ENCODE assay signal across 9 cellular contexts in the genomic region with DNA sequence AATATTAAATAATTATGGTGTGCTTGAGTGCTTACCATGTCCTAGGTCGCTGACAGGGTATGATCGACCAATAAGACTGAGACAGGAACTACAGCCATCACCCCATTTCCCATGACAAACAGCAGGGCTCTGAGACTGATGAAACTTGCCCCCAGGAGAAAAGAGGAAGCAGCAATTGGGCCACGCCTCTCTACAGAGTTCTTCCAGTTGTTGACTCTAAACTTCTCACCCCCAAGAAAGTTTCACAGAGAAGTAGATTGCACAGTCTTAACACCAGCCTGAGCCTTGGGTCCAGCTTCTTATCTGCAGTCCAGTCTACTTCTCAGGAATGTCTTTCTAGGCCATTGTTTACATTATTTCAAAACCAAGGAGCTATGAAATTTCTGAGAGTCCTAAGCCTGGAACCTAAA.
DNase-seq lines count a peak whose midpoint lies in the region; ATAC-seq and TF ChIP-seq lines count a peak whose summit lies in the region.
"Had no signal": no experiment of that assay in that cellular context is flagged by ENCODE, and none has a peak within 500 bp of the region (broad histone marks: within the 10 kb centered on the region; RNA-seq: fewer than 3 reads in every experiment).

No MANE protein-coding gene starts in this region.

- H3K9me3 Mint-ChIP-seq in activated T-helper 1 cell treated with anti-CD3 and anti-CD28 coated beads, Interleukin-12 subunit alpha, Interleukin-12 subunit beta, Interleukin-2, Interleukin-4 antibody, amounts not matched to agents 30 ng/mL and 10 ng/mL and 1 ng/mL, durations not matched to agents 14 hours and 24 hours and 36 hours = peaks cover 29% of the 10 kb centered on the region

- H3K27me3 ChIP-seq in AG04450 (ENCODE audit: control insufficient read depth, insufficient read depth, low read length) = no peaks in the 10 kb centered on the region
- no peaks in the 10 kb centered on the region for H3K27me3 ChIP-seq in H7 (ENCODE audit: control insufficient read depth, insufficient read depth, low read length)
- no peaks in the 10 kb centered on the region for H3K27me3 ChIP-seq in vagina

- DNase-seq in AG04450 (ENCODE audit: low read depth, low spot score) (peak; percentile 53), T-helper 17 cell (no peak), iris pigment epithelial cell (ENCODE audit: low read depth) (peak; percentile 94), H7 (no peak), vagina (ENCODE audit: extremely low spot score in 2 of 2) (no peak)
- DNase-seq in activated T-helper 1 cell treated with anti-CD3 and anti-CD28 coated beads, Interleukin-12 subunit alpha, Interleukin-12 subunit beta, Interleukin-2, Interleukin-4 antibody, amounts not matched to agents 30 ng/mL and 10 ng/mL and 1 ng/mL, durations not matched to agents 14 hours and 24 hours and 36 hours (ENCODE audit: low spot score) = no peak

- no peak overlapping the region for H3K4me3 Mint-ChIP-seq in T-helper 17 cell
- H3K4me3 Mint-ChIP-seq in activated T-helper 1 cell treated with anti-CD3 and anti-CD28 coated beads, Interleukin-12 subunit alpha, Interleukin-12 subunit beta, Interleukin-2, Interleukin-4 antibody, amounts not matched to agents 30 ng/mL and 10 ng/mL and 1 ng/mL, durations not matched to agents 14 hours and 24 hours and 36 hours = no peak overlapping the region
- H3K4me3 Mint-ChIP-seq: brain had no signal

- H3K27ac ChIP-seq in AG04450 (ENCODE audit: low read depth, low read length) (peak overlapping the region; percentile 43), vagina (no peak overlapping the region)

- peaks cover 22% of the 10 kb centered on the region for H3K4me1 ChIP-seq in vagina

- TF ChIP-seq CTCF in AG04450 (IDR thresholded peaks at IDR 0.05; ENCODE audit: low read depth, low read length) (no peak), vagina (IDR thresholded peaks at IDR 0.05) (no peak)

- H3K4me1 Mint-ChIP-seq in T-helper 17 cell = peaks cover 24% of the 10 kb centered on the region
- peaks cover 21% of the 10 kb centered on the region for H3K4me1 Mint-ChIP-seq in activated T-helper 1 cell treated with anti-CD3 and anti-CD28 coated beads, Interleukin-12 subunit alpha, Interleukin-12 subunit beta, Interleukin-2, Interleukin-4 antibody, amounts not matched to agents 30 ng/mL and 10 ng/mL and 1 ng/mL, durations not matched to agents 14 hours and 24 hours and 36 hours (ENCODE audit: low read depth)

- no peaks in the 10 kb centered on the region for H3K27me3 Mint-ChIP-seq in T-helper 17 cell
- H3K27me3 Mint-ChIP-seq in activated T-helper 1 cell treated with anti-CD3 and anti-CD28 coated beads, Interleukin-12 subunit alpha, Interleukin-12 subunit beta, Interleukin-2, Interleukin-4 antibody, amounts not matched to agents 30 ng/mL and 10 ng/mL and 1 ng/mL, durations not matched to agents 14 hours and 24 hours and 36 hours (ENCODE audit: insufficient read depth) = no peaks in the 10 kb centered on the region

- POLR2A ChIA-PET in AG04450 (lab: Yijun Ruan, JAX) = interaction anchor here (0.5 to 0.9 kb wide), 5 partner anchors 21 to 482 kb away, joined by 3 to 7 read pairs (median 4); no protein-coding TSS in a partner anchor

- no peak overlapping the region for H3K4me3 ChIP-seq in AG04450 (ENCODE audit: low read depth, low read length)
- no peak overlapping the region for H3K4me3 ChIP-seq in H7 (ENCODE audit: insufficient read depth, low read depth, low read length)
- no peak overlapping the region for H3K4me3 ChIP-seq in vagina

- intact Hi-C loops in vagina (cut with DNase I) = no loop called here
- intact Hi-C loops in activated T-helper 1 cell treated with anti-CD3 and anti-CD28 coated beads, Interleukin-12 subunit alpha, Interleukin-12 subunit beta, Interleukin-2, Interleukin-4 antibody, amounts not matched to agents 30 ng/mL and 10 ng/mL and 1 ng/mL, durations not matched to agents 14 hours and 24 hours and 36 hours (cut with micrococcal nuclease) = no loop called here

- CTCF ChIA-PET in AG04450 (lab: Charles Lee) = interaction anchor here (0.6 to 1.0 kb wide), 2 partner anchors 74 to 145 kb away, joined by 5 to 9 read pairs; no protein-coding TSS in a partner anchor

- no peak for TF ChIP-seq POLR2A in vagina (IDR thresholded peaks at IDR 0.05)

- H3K36me3 ChIP-seq in H7 (replicated peaks; ENCODE audit: control insufficient read depth, insufficient read depth, low read length) (no peaks in the 10 kb centered on the region), vagina (no peaks in the 10 kb centered on the region)

- H3K9me3 ChIP-seq in AG04450 (ENCODE audit: control insufficient read depth, insufficient read depth, low read length) = no peaks in the 10 kb centered on the region
- peaks cover 6% of the 10 kb centered on the region for H3K9me3 ChIP-seq in T-helper 17 cell (ENCODE audit: control insufficient read depth, low read length, poor library complexity, severe bottlenecking)
- no peaks in the 10 kb centered on the region for H3K9me3 ChIP-seq in vagina

- H3K27ac Mint-ChIP-seq in T-helper 17 cell = peak overlapping the region; percentile 37
- H3K27ac Mint-ChIP-seq in activated T-helper 1 cell treated with anti-CD3 and anti-CD28 coated beads, Interleukin-12 subunit alpha, Interleukin-12 subunit beta, Interleukin-2, Interleukin-4 antibody, amounts not matched to agents 30 ng/mL and 10 ng/mL and 1 ng/mL, durations not matched to agents 14 hours and 24 hours and 36 hours = no peak overlapping the region

- H3K36me3 Mint-ChIP-seq in T-helper 17 cell (ENCODE audit: low read depth) = peaks cover 2% of the 10 kb centered on the region
- peaks cover 6% of the 10 kb centered on the region for H3K36me3 Mint-ChIP-seq in activated T-helper 1 cell treated with anti-CD3 and anti-CD28 coated beads, Interleukin-12 subunit alpha, Interleukin-12 subunit beta, Interleukin-2, Interleukin-4 antibody, amounts not matched to agents 30 ng/mL and 10 ng/mL and 1 ng/mL, durations not matched to agents 14 hours and 24 hours and 36 hours (ENCODE audit: low read depth)
- H3K36me3 Mint-ChIP-seq: brain had no signal

- ATAC-seq in GM19043 (IDR thresholded peaks at IDR 0.05; ENCODE audit: low read depth, unreplicated experiment) = peak; percentile 81
- ATAC-seq in HG03135 (IDR thresholded peaks at IDR 0.05; ENCODE audit: unreplicated experiment) = peak; percentile 82
- peak; percentile 69 for ATAC-seq in T-helper 17 cell

Comparison
In these comparisons a context has a peak if more than half of its experiments do, and no peak if none do; other contexts are left out.
1. DNase-seq: peak in AG04450 (single experiment) and iris pigment epithelial cell (single experiment); none in T-helper 17 cell (0 of 3), H7 (single experiment), vagina (0 of 2) and activated T-helper 1 cell treated with anti-CD3 and anti-CD28 coated beads, Interleukin-12 subunit alpha, Interleukin-12 subunit beta, Interleukin-2, Interleukin-4 antibody, amounts not matched to agents 30 ng/mL and 10 ng/mL and 1 ng/mL, durations not matched to agents 14 hours and 24 hours and 36 hours (single experiment).
2. Peak in every context shown above with its lines, with median percentiles within 50 percentile points of each other: ATAC-seq.